In genomic region chr5:78601622-78602314, GRCh38 we compare ENCODE assay signal across 1 cellular context.
TF ChIP-seq lines count a peak whose summit lies in the region.

No MANE protein-coding gene starts in this region.

TF ChIP-seq in SK-N-SH, 30 proteins besides CTCF, POLR2A, EP300 and RAD21 (continued from another document):
- no peak for TF ChIP-seq REST (IDR thresholded peaks at IDR 0.05; ENCODE audit: low read depth, low read length)
- no peak for TF ChIP-seq JUND (IDR thresholded peaks at IDR 0.05)
- no peak for TF ChIP-seq PBX3 (IDR thresholded peaks at IDR 0.05)
- no peak for TF ChIP-seq YY1 (IDR thresholded peaks at IDR 0.05; ENCODE audit: low read depth)
- TF ChIP-seq FOXM1 (IDR thresholded peaks at IDR 0.05; ENCODE audit: low read depth): no peak
- TF ChIP-seq EZH2phosphoT487 (IDR thresholded peaks at IDR 0.05; ENCODE audit: borderline replicate concordance, low read depth): no peak
- no peak for TF ChIP-seq TEAD4 (IDR thresholded peaks at IDR 0.05; ENCODE audit: borderline replicate concordance, insufficient read depth)
- TF ChIP-seq NRF1 (IDR thresholded peaks at IDR 0.05; ENCODE audit: low read depth, low read length): no peak
- no peak for TF ChIP-seq ZBTB33 (IDR thresholded peaks at IDR 0.05; ENCODE audit: borderline replicate concordance, low read depth)
- TF ChIP-seq TAF1 (IDR thresholded peaks at IDR 0.05; ENCODE audit: borderline replicate concordance, low read depth, low read length): no peak
- no peak for TF ChIP-seq MEF2A (IDR thresholded peaks at IDR 0.05; ENCODE audit: borderline replicate concordance, low read depth)
